ENCODE assay signal across 9 cellular contexts in the genomic region with DNA sequence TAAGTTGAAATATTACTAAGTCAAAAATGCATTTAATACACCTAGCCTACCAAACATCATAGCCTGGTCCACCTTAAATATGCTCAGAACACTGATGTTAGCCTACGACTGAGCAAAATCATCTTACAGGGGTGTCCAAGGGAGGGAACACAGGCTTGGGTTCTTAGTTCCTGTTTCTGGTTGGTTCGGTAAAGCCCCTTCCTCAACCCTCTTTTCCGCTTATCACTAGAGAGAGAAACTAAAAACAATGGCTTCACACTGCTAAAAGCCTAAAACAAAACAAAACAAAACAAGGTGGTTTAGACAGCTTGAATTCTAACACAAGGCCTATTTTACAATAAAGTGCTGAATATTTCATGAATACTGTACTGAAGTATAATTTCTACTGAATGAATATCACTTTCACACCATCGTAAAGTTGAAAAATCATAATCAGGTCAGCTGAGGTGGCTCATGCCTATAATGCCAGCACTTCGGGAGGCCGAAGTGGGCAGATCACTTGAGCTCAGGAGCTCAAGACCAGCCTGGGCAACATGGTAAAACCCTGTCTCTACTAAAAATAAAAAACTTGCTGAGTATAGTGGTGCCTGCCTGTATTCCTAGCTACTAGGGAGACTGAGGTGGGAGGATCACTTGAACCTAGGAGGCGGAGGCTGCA.
DNase-seq lines count a peak whose midpoint lies in the region; ATAC-seq, FAIRE-seq and TF ChIP-seq lines count a peak whose summit lies in the region.
"Had no signal": no experiment of that assay in that cellular context is flagged by ENCODE, and none has a peak within 500 bp of the region (broad histone marks: within the 10 kb centered on the region; RNA-seq: fewer than 3 reads in every experiment).

No MANE protein-coding gene starts in this region.

- no peaks in the 10 kb centered on the region; the same call in 1 of the 2 replicates for H3K36me3 ChIP-seq in Caco-2 (ENCODE audit: control insufficient read depth, insufficient read depth, low read length)

- no peaks in the 10 kb centered on the region for H3K27me3 Mint-ChIP-seq in dendritic cell treated with granulocyte-macrophage colony-stimulating factor and Interleukin-4, amounts not matched to agents 40 ng/mL and 50 ng/mL, for 4 days
- no peaks in the 10 kb centered on the region for H3K27me3 Mint-ChIP-seq in Caco-2 (ENCODE audit: insufficient read depth, unreplicated experiment)

- H3K4me1 Mint-ChIP-seq in dendritic cell treated with granulocyte-macrophage colony-stimulating factor and Interleukin-4, amounts not matched to agents 40 ng/mL and 50 ng/mL, for 4 days (ENCODE audit: low read depth), result peaks cover 52% of the 10 kb centered on the region
- peaks cover 14% of the 10 kb centered on the region for H3K4me1 Mint-ChIP-seq in Caco-2 (ENCODE audit: low read depth, unreplicated experiment)

- peak; percentile 98 for FAIRE-seq in GM12891 (lab: Jason Lieb, UNC)

- peak overlapping the region; percentile 76 for H3K27ac Mint-ChIP-seq in dendritic cell treated with granulocyte-macrophage colony-stimulating factor and Interleukin-4, amounts not matched to agents 40 ng/mL and 50 ng/mL, for 4 days
- H3K27ac Mint-ChIP-seq in Caco-2 (ENCODE audit: unreplicated experiment), result no peak overlapping the region

- no peak overlapping the region for H3K4me3 ChIP-seq in Caco-2 (ENCODE audit: low read depth, low read length)

- TF ChIP-seq CTCF in Caco-2 (IDR thresholded peaks at IDR 0.05; ENCODE audit: insufficient read depth in 1 of 2, low read depth in 1 of 2, low read length in 1 of 2, severe bottlenecking in 1 of 2, unreplicated experiment in 1 of 2), result no peak

- TF ChIP-seq POLR2A in GM12891 (IDR thresholded peaks at IDR 0.05; ENCODE audit: low read depth, low read length), result no peak

- peak; percentile 84 for ATAC-seq in GM19467 (IDR thresholded peaks at IDR 0.05; ENCODE audit: unreplicated experiment)
- ATAC-seq in HG03342 (IDR thresholded peaks at IDR 0.05; ENCODE audit: unreplicated experiment), result peak; percentile 97

- intact Hi-C loops in dendritic cell treated with granulocyte-macrophage colony-stimulating factor and Interleukin-4, amounts not matched to agents 40 ng/mL and 50 ng/mL, for 4 days (cut with micrococcal nuclease), result loop anchor here (5.0 kb wide), 1 partner anchor 117 kb away; the partner anchor contains the start of gene SIK3
- intact Hi-C loops in Caco-2 (cut with micrococcal nuclease; ENCODE audit: unreplicated experiment), result no loop called here

- H3K4me3 Mint-ChIP-seq in dendritic cell treated with granulocyte-macrophage colony-stimulating factor and Interleukin-4, amounts not matched to agents 40 ng/mL and 50 ng/mL, for 4 days, result peak overlapping the region; percentile 14
- H3K4me3 Mint-ChIP-seq in Caco-2 (ENCODE audit: unreplicated experiment), result no peak overlapping the region

- H3K27me3 ChIP-seq in Caco-2 (replicated peaks; ENCODE audit: control insufficient read depth, insufficient read depth, low read length), result no peaks in the 10 kb centered on the region

- POLR2A ChIA-PET in Caco-2 (lab: Charles Lee), result no interaction called here

- BruUV-seq in Caco-2 (replicated peaks; lab: Mats Ljungman, UMichigan), result no TSS peak

- no peaks in the 10 kb centered on the region for H3K36me3 Mint-ChIP-seq in dendritic cell treated with granulocyte-macrophage colony-stimulating factor and Interleukin-4, amounts not matched to agents 40 ng/mL and 50 ng/mL, for 4 days (ENCODE audit: low read depth)
- H3K36me3 Mint-ChIP-seq in Caco-2 (ENCODE audit: insufficient read depth, unreplicated experiment), result peaks cover 9% of the 10 kb centered on the region

- H3K4me1 ChIP-seq in Caco-2, result peaks cover 8% of the 10 kb centered on the region; the same call in 1 of the 2 replicates

- CTCF ChIA-PET in Caco-2 (lab: Charles Lee), result interaction anchor here (0.6 to 1.0 kb wide), 2 partner anchors 14 to 118 kb away, joined by 3 read pairs; no protein-coding TSS in a partner anchor

- H3K9me3 Mint-ChIP-seq in dendritic cell treated with granulocyte-macrophage colony-stimulating factor and Interleukin-4, amounts not matched to agents 40 ng/mL and 50 ng/mL, for 4 days, result no peaks in the 10 kb centered on the region
- no peaks in the 10 kb centered on the region for H3K9me3 Mint-ChIP-seq in Caco-2 (ENCODE audit: unreplicated experiment)

- H3K9me3 ChIP-seq in Caco-2, result no peaks in the 10 kb centered on the region

- peak; percentile 24 for DNase-seq in GM12891 (ENCODE audit: insufficient read length, low spot score)
- no peak for DNase-seq in NCI-H1048 (lab: John Stamatoyannopoulos, UW)
- no peak for DNase-seq in Caco-2
- DNase-seq in NCI-H1105 (lab: John Stamatoyannopoulos, UW), result no peak
- no peak for DNase-seq in DMS 273 (lab: John Stamatoyannopoulos, UW; ENCODE audit: unreplicated experiment)
- DNase-seq: NCI-H226 had no signal

TF ChIP-seq in GM12891, 5 proteins besides CTCF, POLR2A, EP300 and RAD21:
- TF ChIP-seq POLR2AphosphoS5 (IDR thresholded peaks at IDR 0.05; ENCODE audit: low read depth, low read length), result no peak
- no peak for TF ChIP-seq PAX5 (IDR thresholded peaks at IDR 0.05; ENCODE audit: insufficient read depth, low read length, severe bottlenecking)
- peak; percentile 77 for TF ChIP-seq SPI1 (IDR thresholded peaks at IDR 0.05; ENCODE audit: low read depth, low read length)
- TF ChIP-seq POU2F2 (IDR thresholded peaks at IDR 0.05; ENCODE audit: low read depth, low read length), result no peak
- no peak for TF ChIP-seq TAF1 (IDR thresholded peaks at IDR 0.05; ENCODE audit: low read depth, low read length)
TF ChIP-seq in GM12891: peak in this region for 1.
